In the genomic region with DNA sequence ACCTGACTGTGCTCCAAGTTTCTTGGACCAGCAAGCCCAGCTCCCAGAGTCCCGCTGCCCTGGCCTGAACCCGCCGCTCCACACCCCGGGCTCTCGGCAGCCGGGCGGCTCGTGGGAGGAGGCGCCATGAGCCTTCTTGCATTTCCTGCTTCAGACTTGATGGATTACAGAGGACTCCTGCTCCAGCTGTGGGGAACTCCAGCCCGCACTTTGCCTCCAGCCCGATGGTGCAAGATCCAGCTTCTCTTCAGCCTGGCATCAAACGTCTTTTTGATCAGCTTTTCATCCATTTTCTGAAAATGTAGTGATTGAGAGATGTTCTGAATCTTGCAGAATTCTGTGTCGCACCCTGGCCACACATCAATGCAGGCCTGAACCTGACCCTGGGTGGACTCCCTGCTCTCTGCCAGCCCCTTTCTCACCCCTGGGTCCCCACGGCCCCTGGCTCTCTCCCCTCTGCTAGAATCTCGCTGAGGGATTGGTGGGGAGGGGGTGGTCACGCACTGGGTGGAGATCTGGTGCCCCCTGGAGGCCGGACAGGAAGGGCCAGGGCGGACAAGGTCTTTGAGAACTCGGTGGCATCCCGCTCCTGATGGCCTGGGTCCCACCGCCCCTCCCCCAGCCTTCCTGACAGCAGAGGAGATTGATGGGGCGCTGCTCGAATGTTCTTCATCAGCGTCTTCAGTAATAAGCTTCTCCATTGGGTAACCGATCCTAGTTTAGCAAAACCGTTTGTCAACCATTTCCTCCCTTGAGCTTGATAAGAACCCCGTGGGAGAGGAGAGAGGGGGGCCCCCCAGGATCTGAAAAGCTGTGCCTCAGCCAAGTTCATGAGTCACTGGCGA, we compare ENCODE assay signal across 8 cellular contexts. TPM values are rescaled to one million over a fixed set of nuclear protein-coding genes. Genes with fewer than 3 reads are reported as not detected.
A peak's percentile ranks its signal among the peaks of the same experiment; 100 is the strongest.
DNase-seq lines count a peak whose midpoint lies in the region; ATAC-seq, FAIRE-seq and TF ChIP-seq lines count a peak whose summit lies in the region.

No MANE protein-coding gene starts in this region.

- H3K27ac Mint-ChIP-seq in GM23338 = peak overlapping the region; percentile 52; the same call in 1 of the 2 replicates

- in situ Hi-C loops in HepG2 (cut with HindIII; ENCODE audit: extremely low pct_ligation_motif_present, low pct_unique_long_range_greater_than_20kb) = loop anchor here (5.0 to 25.0 kb wide), 2 partner anchors 277 to 482 kb away; partner anchors contain the start of genes SEPTIN3 and SMIM45

- H3K4me2 ChIP-seq in GM23338 = peak overlapping the region; percentile 91
- H3K4me2 ChIP-seq in HepG2 (ENCODE audit: low read depth, low read length) = peak overlapping the region; percentile 78

- H3K36me3 Mint-ChIP-seq in GM23338 (ENCODE audit: low read depth) = no peaks in the 10 kb centered on the region; the same call in 2 of the 3 replicates

- TF ChIP-seq EP300 in HepG2 (IDR thresholded peaks at IDR 0.05; ENCODE audit: low read depth in 2 of 2, low read length in 2 of 2) = no peak
- TF ChIP-seq EP300 in HepG2 (CRISPR knock-in tag; IDR thresholded peaks at IDR 0.05; ENCODE audit: borderline replicate concordance) = no peak

- peak; percentile 61; the same call in 1 of the 2 replicates for TF ChIP-seq RAD21 in HepG2 (CRISPR knock-in tag; IDR thresholded peaks at IDR 0.05)

- peak overlapping the region; percentile 58 for H3K4me3 ChIP-seq in GM23338
- H3K4me3 ChIP-seq in HepG2 (replicated peaks in 1 of 3; ENCODE audit: insufficient read depth in 1 of 3, low read depth in 2 of 3, low read length in 3 of 3) = peak overlapping the region in 1 of 3 experiments; percentile 57; a peak in 1 of 6 replicates

- POLR2A ChIA-PET in HepG2 (lab: Yijun Ruan, JAX) = no interaction called here

- DNase-seq in AG08396 (ENCODE audit: low spot score) (peak; percentile 89), GM23338 (ENCODE audit: low spot score) (peak; percentile 95), NCI-H524 treated with DMSO at 0.1 percent for 48 hours (lab: John Stamatoyannopoulos, UW) (peak; percentile 59), dermis microvascular lymphatic vessel endothelial cell (ENCODE audit: low read depth in 2 of 2) (peak; percentile 35 to 69), HepG2 (ENCODE audit: low spot score) (peak; percentile 34)
- peak; percentile 54 to 56 for DNase-seq in activated CD4-positive, alpha-beta T cell treated with anti-CD3 and anti-CD28 coated beads, Interleukin-2, amount 50 U/mL, for 24 hours (ENCODE audit: low read depth in 1 of 2, low spot score in 1 of 2)
- peak; percentile 50 for DNase-seq in stimulated activated CD4-positive, alpha-beta T cell treated with anti-CD3 and anti-CD28 coated beads, Interleukin-2, amount 100 ng/mL, for 4 hours (ENCODE audit: low read depth)

- peaks cover 3% of the 10 kb centered on the region for H3K9me3 Mint-ChIP-seq in GM23338

- H3K79me2 ChIP-seq in GM23338 (replicated peaks; ENCODE audit: insufficient read depth) (no peaks in the 10 kb centered on the region), HepG2 (ENCODE audit: insufficient read depth, low read length) (no peaks in the 10 kb centered on the region)

- H3F3A ChIP-seq in GM23338 (replicated peaks; ENCODE audit: low read depth) = peaks cover 6% of the 10 kb centered on the region

- CTCF ChIA-PET in HepG2 (lab: Yijun Ruan, JAX; ENCODE audit: low intra/inter-chr PET ratio, low total read pairs) = interaction anchor here (1.2 to 1.4 kb wide), 2 partner anchors 276 to 327 kb away, joined by 4 to 5 read pairs; no protein-coding TSS in a partner anchor

- H3K27ac ChIP-seq in GM23338 (ENCODE audit: low read depth) (no peak overlapping the region), HepG2 (ENCODE audit: extremely low read length, insufficient read depth, low read length) (no peak overlapping the region)

- ATAC-seq in GM23338 (peak; percentile 86), HepG2 (peak; percentile 81), HG02763 (IDR thresholded peaks at IDR 0.05; ENCODE audit: unreplicated experiment) (no peak)

- H3K9me3 ChIP-seq in HepG2 (ENCODE audit: low read length) = no peaks in the 10 kb centered on the region

- peak overlapping the region; percentile 68 for H3K4me3 Mint-ChIP-seq in GM23338

- H3K27me3 ChIP-seq in GM23338 (ENCODE audit: insufficient read depth) (0 out of 2 replicates have a peak, but pooled peaks cover 7% of the 10 kb centered on the region), HepG2 (ENCODE audit: control insufficient read depth in 1 of 2, insufficient read depth in 2 of 2, low read length in 2 of 2) (peaks cover 2 to 37% of the 10 kb centered on the region in 2 experiments; a peak in 4 of 5 replicates)

- H3K4me1 Mint-ChIP-seq in GM23338 = peaks cover 40% of the 10 kb centered on the region

- no peaks in the 10 kb centered on the region for H3K36me3 ChIP-seq in GM23338 (ENCODE audit: insufficient read depth)
- H3K36me3 ChIP-seq in HepG2 (replicated peaks in 1 of 2; ENCODE audit: control insufficient read depth in 1 of 2, insufficient read depth in 2 of 2, low read length in 2 of 2) = no peaks in the 10 kb centered on the region

- H3K9ac ChIP-seq in HepG2 (ENCODE audit: insufficient read depth, low read depth, low read length) = no peak overlapping the region

- no peak for TF ChIP-seq POLR2A in HepG2 (IDR thresholded peaks at IDR 0.05; ENCODE audit: insufficient read depth in 1 of 2, low read depth in 2 of 2, low read length in 2 of 2)

- H3K4me1 ChIP-seq in GM23338 (ENCODE audit: insufficient read depth) = peaks cover 27% of the 10 kb centered on the region
- peaks cover 20% of the 10 kb centered on the region for H3K4me1 ChIP-seq in HepG2 (ENCODE audit: insufficient read depth, low read length)

- H2AFZ ChIP-seq in GM23338 (peak overlapping the region; percentile 98), HepG2 (ENCODE audit: low read length) (peak overlapping the region; percentile 93)

- H3K27me3 Mint-ChIP-seq in GM23338 (ENCODE audit: insufficient read depth, low read depth, poor library complexity) = peaks cover 21% of the 10 kb centered on the region

- no peak for FAIRE-seq in HepG2 (lab: Jason Lieb, UNC)

- TF ChIP-seq CTCF in GM23338 (conservative IDR thresholded peaks at IDR 0.05; ENCODE audit: low read depth in 2 of 2) (peak; percentile 90 to 97), HepG2 (CRISPR knock-in tag; IDR thresholded peaks at IDR 0.05) (peak; percentile 84)

- no peaks in the 10 kb centered on the region for H3K9me2 ChIP-seq in GM23338 (ENCODE audit: insufficient read depth)

- intact Hi-C loops in HepG2 (cut with micrococcal nuclease; ENCODE audit: unreplicated experiment) = no loop called here

- 0% methylated on average over 10 of the region's 28 CpGs for WGBS in HepG2 (ENCODE audit: low lambda C conversion rate)

- H4K20me1 ChIP-seq in GM23338 (replicated peaks; ENCODE audit: insufficient read depth) (no peaks in the 10 kb centered on the region), HepG2 (ENCODE audit: insufficient read depth, low read length) (no peaks in the 10 kb centered on the region)

- no TSS peak for BruUV-seq in HepG2 (replicated peaks; lab: Mats Ljungman, UMichigan)

TF ChIP-seq in GM23338, 12 proteins besides CTCF, POLR2A, EP300 and RAD21 (continues in another document):
- TF ChIP-seq NANOG (IDR thresholded peaks at IDR 0.05; ENCODE audit: borderline replicate concordance) (no peak), EZH2phosphoT487 (IDR thresholded peaks at IDR 0.05; ENCODE audit: unreplicated experiment) (no peak), ZNF331 (CRISPR knock-in tag; IDR thresholded peaks at IDR 0.05; ENCODE audit: low read depth) (no peak), STAT1 (IDR thresholded peaks at IDR 0.05; ENCODE audit: unreplicated experiment) (no peak), CREB1 (CRISPR knock-in tag; IDR thresholded peaks at IDR 0.05; ENCODE audit: low read depth) (no peak)

TF ChIP-seq in HepG2, 621 proteins besides CTCF, POLR2A, EP300 and RAD21 (continues in another document):
- TF ChIP-seq ZNF577 (CRISPR knock-in tag; IDR thresholded peaks at IDR 0.05; ENCODE audit: borderline replicate concordance, low read depth) = no peak

RNA-seq across cellular contexts. Expression of gene NFAM1, which starts 12.1 kb away (rescaled TPM):
- total RNA-seq in GM23338 (2014; rRNA removed; shearing (Covaris generic)) = 0.23 and 0.49 TPM in 2 replicates
- 0.09 and 0.11 TPM in 2 replicates for polyA plus RNA-seq in GM23338 (2016; fragmentation: Nextera tagmentation; extraction: Ambion mirVana)
- under 0.01 TPM in 1 of 2 replicates, not detected in the other for total RNA-seq in dermis microvascular lymphatic vessel endothelial cell
- total RNA-seq in HepG2 (2016; rRNA removed; fragmentation: Illumina TruSeq; extraction: Trizol) = not detected in 2 replicates
- not detected in 2 replicates for total RNA-seq in HepG2 (2016; cell fraction: cytosol; rRNA removed; fragmentation: Illumina TruSeq; extraction: Trizol; ENCODE audit: low read depth)
- total RNA-seq in HepG2 (2016; cell fraction: insoluble cytoplasmic fraction; rRNA removed; fragmentation: Illumina TruSeq; extraction: Trizol) = not detected in 2 replicates
- total RNA-seq in HepG2 (2016; cell fraction: membrane; rRNA removed; fragmentation: Illumina TruSeq; extraction: Trizol) = not detected in 2 replicates
- total RNA-seq in HepG2 (2016; cell fraction: nucleus; rRNA removed; fragmentation: Illumina TruSeq; extraction: Trizol) = not detected in 2 replicates
- 0.03 and 0.10 TPM in 2 replicates for polyA plus RNA-seq in HepG2 (2011; rRNA removed)
- 0.01 TPM in 2 replicates for polyA plus RNA-seq in HepG2 (2011; cell fraction: cytosol; rRNA removed)
- polyA plus RNA-seq in HepG2 (2011; cell fraction: nucleus; rRNA removed) = 0.05 TPM in 1 of 2 replicates, not detected in the other
- 0.24 and 0.35 TPM in 2 replicates for polyA plus RNA-seq in HepG2 (2012)
- not detected in 2 replicates for polyA plus RNA-seq in HepG2 (2016; cell fraction: cytosol; fragmentation: Illumina TruSeq; extraction: Trizol; ENCODE audit: low read depth)
- polyA plus RNA-seq in HepG2 (2016; cell fraction: insoluble cytoplasmic fraction; fragmentation: Illumina TruSeq; extraction: Trizol; ENCODE audit: low read depth) = not detected in 2 replicates
- polyA plus RNA-seq in HepG2 (2016; cell fraction: membrane; fragmentation: Illumina TruSeq; extraction: Trizol; ENCODE audit: low read depth) = not detected in 2 replicates
- polyA plus RNA-seq in HepG2 (2016; cell fraction: nucleus; fragmentation: Illumina TruSeq; extraction: Trizol; ENCODE audit: insufficient read depth, low read depth) = not detected in 2 replicates
- 0.05 TPM in 1 of 2 replicates, not detected in the other for polyA minus RNA-seq in HepG2 (2011; rRNA and poly(A)+ RNA removed; ENCODE audit: low replicate concordance)
- polyA minus RNA-seq in HepG2 (2011; cell fraction: cytosol; rRNA and poly(A)+ RNA removed) = not detected in 2 replicates
- polyA minus RNA-seq in HepG2 (2011; cell fraction: nucleus; rRNA and poly(A)+ RNA removed) = not detected in 2 replicates

Comparison
In these comparisons a context has a peak if more than half of its experiments do, and no peak if none do; other contexts are left out.
1. DNase-seq: peak in every context shown above with its lines; median percentile 95 in GM23338; 89 in AG08396; 59 in NCI-H524 treated with DMSO at 0.1 percent for 48 hours; 55 in activated CD4-positive, alpha-beta T cell treated with anti-CD3 and anti-CD28 coated beads, Interleukin-2, amount 50 U/mL, for 24 hours; 52 in dermis microvascular lymphatic vessel endothelial cell; 50 in stimulated activated CD4-positive, alpha-beta T cell treated with anti-CD3 and anti-CD28 coated beads, Interleukin-2, amount 100 ng/mL, for 4 hours; 34 in HepG2.